34 cellular contexts compared by ENCODE assay signal in genomic region chr12:38118632-38119031, GRCh38.
"Had no signal": no experiment of that assay in that cellular context is flagged by ENCODE, and none has a peak within 500 bp of the region (broad histone marks: within the 10 kb centered on the region; RNA-seq: fewer than 3 reads in every experiment).

No MANE protein-coding gene starts in this region.

- FAIRE-seq: colon, endothelial cell of umbilical vein had no signal

- ATAC-seq: activated CD4-positive, alpha-beta T cell treated with anti-CD3 and anti-CD28 coated beads for 36 hours; activated CD8-positive, alpha-beta memory T cell treated with anti-CD3 and anti-CD28 coated beads, Interleukin-2, amount 10 ng/mL, durations not matched to agents 7 days and 5 days; activated CD8-positive, alpha-beta T cell treated with anti-CD3 and anti-CD28 coated beads, Interleukin-2, amount 10 ng/mL, durations not matched to agents 7 days and 5 days; activated naive CD8-positive, alpha-beta T cell treated with anti-CD3 and anti-CD28 coated beads, Interleukin-2, amount 50 U/mL, for 24 hours; body of pancreas; effector memory CD8-positive, alpha-beta T cell; gastroesophageal sphincter; heart left ventricle had no signal

- H3K4me1 ChIP-seq: adrenal gland, esophagus squamous epithelium, gastroesophageal sphincter, heart left ventricle had no signal

- H3K4me3 Mint-ChIP-seq: activated CD4-positive, alpha-beta memory T cell treated with anti-CD3 and anti-CD28 coated beads for 36 hours; activated CD4-positive, alpha-beta T cell treated with anti-CD3 and anti-CD28 coated beads for 36 hours; activated CD4-positive, alpha-beta T cell treated with anti-CD3 and anti-CD28 coated beads, Interleukin-2, amount 10 ng/mL, durations not matched to agents 24 days and 14 days; activated CD8-positive, alpha-beta memory T cell treated with anti-CD3 and anti-CD28 coated beads, Interleukin-2, amount 10 ng/mL, durations not matched to agents 7 days and 5 days; activated CD8-positive, alpha-beta T cell treated with anti-CD3 and anti-CD28 coated beads, Interleukin-2, amount 10 ng/mL, durations not matched to agents 7 days and 5 days; activated naive CD4-positive, alpha-beta T cell treated with anti-CD3 and anti-CD28 coated beads for 36 hours; activated naive CD4-positive, alpha-beta T cell treated with anti-CD3 and anti-CD28 coated beads, Interleukin-2, amount 50 U/mL, for 24 hours; activated naive CD8-positive, alpha-beta T cell treated with anti-CD3 and anti-CD28 coated beads for 36 hours; activated naive CD8-positive, alpha-beta T cell treated with anti-CD3 and anti-CD28 coated beads, Interleukin-2, amount 50 U/mL, for 24 hours; activated T-helper 1 cell treated with anti-CD3 and anti-CD28 coated beads, Interleukin-12 subunit alpha, Interleukin-12 subunit beta, Interleukin-2, Interleukin-4 antibody, amounts not matched to agents 30 ng/mL and 10 ng/mL and 1 ng/mL, durations not matched to agents 14 hours and 24 hours and 36 hours; effector memory CD8-positive, alpha-beta T cell had no signal

- DNase-seq: activated CD4-positive, alpha-beta memory T cell treated with anti-CD3 and anti-CD28 coated beads for 36 hours; activated CD4-positive, alpha-beta T cell treated with anti-CD3 and anti-CD28 coated beads for 36 hours; activated CD4-positive, alpha-beta T cell treated with anti-CD3 and anti-CD28 coated beads, Interleukin-2, amount 10 ng/mL, durations not matched to agents 24 days and 14 days; activated CD4-positive, CD25-positive, alpha-beta regulatory T cell; activated CD4-positive, CD25-positive, alpha-beta regulatory T cell treated with anti-CD3 and anti-CD28 coated beads, Interleukin-2, amount 50 U/mL, for 72 hours; activated CD8-positive, alpha-beta memory T cell treated with anti-CD3 and anti-CD28 coated beads, Interleukin-2, amount 10 ng/mL, durations not matched to agents 7 days and 5 days; activated CD8-positive, alpha-beta memory T cell treated with anti-CD3 and anti-CD28 coated beads, Interleukin-2, amount 50 U/mL, for 4 hours; activated CD8-positive, alpha-beta T cell treated with anti-CD3 and anti-CD28 coated beads, Interleukin-2, amount 10 ng/mL, durations not matched to agents 7 days and 5 days; activated effector memory CD4-positive, alpha-beta T cell treated with anti-CD3 and anti-CD28 coated beads, Interleukin-2, amount 50 U/mL, for 16 hours; activated naive CD4-positive, alpha-beta T cell treated with anti-CD3 and anti-CD28 coated beads for 36 hours; activated naive CD8-positive, alpha-beta T cell treated with anti-CD3 and anti-CD28 coated beads for 36 hours; activated naive CD8-positive, alpha-beta T cell treated with anti-CD3 and anti-CD28 coated beads, Interleukin-2, amount 50 U/mL, for 24 hours; activated T-cell treated with anti-CD3 and anti-CD28 coated beads, Interleukin-2, amount 50 U/mL, for 1 hour; activated T-cell treated with anti-CD3 and anti-CD28 coated beads, Interleukin-2, amount 50 U/mL, for 48 hours; adrenal gland; amygdala; aorta; body of pancreas; caudate nucleus; cortex of kidney; dermis blood vessel endothelial cell; effector CD4-positive, alpha-beta T cell; effector memory CD8-positive, alpha-beta T cell; esophagus squamous epithelium; foreskin melanocyte; heart left ventricle; T-helper 2 cell had no signal

- H3K4me1 Mint-ChIP-seq: activated CD4-positive, alpha-beta T cell treated with anti-CD3 and anti-CD28 coated beads for 36 hours; activated CD4-positive, alpha-beta T cell treated with anti-CD3 and anti-CD28 coated beads, Interleukin-2, amount 10 ng/mL, durations not matched to agents 24 days and 14 days; activated CD8-positive, alpha-beta memory T cell treated with anti-CD3 and anti-CD28 coated beads, Interleukin-2, amount 10 ng/mL, durations not matched to agents 7 days and 5 days; activated naive CD4-positive, alpha-beta T cell treated with anti-CD3 and anti-CD28 coated beads, Interleukin-2, amount 50 U/mL, for 24 hours; activated naive CD8-positive, alpha-beta T cell treated with anti-CD3 and anti-CD28 coated beads for 36 hours; activated naive CD8-positive, alpha-beta T cell treated with anti-CD3 and anti-CD28 coated beads, Interleukin-2, amount 50 U/mL, for 24 hours had no signal

- H3K9me3 Mint-ChIP-seq: activated naive CD4-positive, alpha-beta T cell treated with anti-CD3 and anti-CD28 coated beads, Interleukin-2, amount 50 U/mL, for 24 hours; activated naive CD8-positive, alpha-beta T cell treated with anti-CD3 and anti-CD28 coated beads for 36 hours had no signal

- H3K27me3 Mint-ChIP-seq: activated CD4-positive, alpha-beta T cell treated with anti-CD3 and anti-CD28 coated beads for 36 hours; activated CD4-positive, alpha-beta T cell treated with anti-CD3 and anti-CD28 coated beads, Interleukin-2, amount 10 ng/mL, durations not matched to agents 24 days and 14 days; activated CD8-positive, alpha-beta memory T cell treated with anti-CD3 and anti-CD28 coated beads, Interleukin-2, amount 10 ng/mL, durations not matched to agents 7 days and 5 days; activated naive CD8-positive, alpha-beta T cell treated with anti-CD3 and anti-CD28 coated beads for 36 hours; activated naive CD8-positive, alpha-beta T cell treated with anti-CD3 and anti-CD28 coated beads, Interleukin-2, amount 50 U/mL, for 24 hours had no signal

- H3K27ac ChIP-seq: adrenal gland, body of pancreas, epithelial cell of prostate, esophagus squamous epithelium, gastroesophageal sphincter, heart left ventricle had no signal

- H3K36me3 Mint-ChIP-seq: activated CD4-positive, alpha-beta memory T cell treated with anti-CD3 and anti-CD28 coated beads for 36 hours; activated CD8-positive, alpha-beta memory T cell treated with anti-CD3 and anti-CD28 coated beads, Interleukin-2, amount 10 ng/mL, durations not matched to agents 7 days and 5 days; activated naive CD4-positive, alpha-beta T cell treated with anti-CD3 and anti-CD28 coated beads, Interleukin-2, amount 50 U/mL, for 24 hours; activated naive CD8-positive, alpha-beta T cell treated with anti-CD3 and anti-CD28 coated beads for 36 hours had no signal

- H3K27ac Mint-ChIP-seq: activated CD4-positive, alpha-beta memory T cell treated with anti-CD3 and anti-CD28 coated beads for 36 hours; activated CD4-positive, alpha-beta T cell treated with anti-CD3 and anti-CD28 coated beads for 36 hours; activated CD4-positive, alpha-beta T cell treated with anti-CD3 and anti-CD28 coated beads, Interleukin-2, amount 10 ng/mL, durations not matched to agents 24 days and 14 days; activated CD8-positive, alpha-beta memory T cell treated with anti-CD3 and anti-CD28 coated beads, Interleukin-2, amount 10 ng/mL, durations not matched to agents 7 days and 5 days; activated CD8-positive, alpha-beta T cell treated with anti-CD3 and anti-CD28 coated beads, Interleukin-2, amount 10 ng/mL, durations not matched to agents 7 days and 5 days; activated naive CD4-positive, alpha-beta T cell treated with anti-CD3 and anti-CD28 coated beads for 36 hours; activated naive CD4-positive, alpha-beta T cell treated with anti-CD3 and anti-CD28 coated beads, Interleukin-2, amount 50 U/mL, for 24 hours; activated naive CD8-positive, alpha-beta T cell treated with anti-CD3 and anti-CD28 coated beads for 36 hours; activated naive CD8-positive, alpha-beta T cell treated with anti-CD3 and anti-CD28 coated beads, Interleukin-2, amount 50 U/mL, for 24 hours; activated T-helper 1 cell treated with anti-CD3 and anti-CD28 coated beads, Interleukin-12 subunit alpha, Interleukin-12 subunit beta, Interleukin-2, Interleukin-4 antibody, amounts not matched to agents 30 ng/mL and 10 ng/mL and 1 ng/mL, durations not matched to agents 14 hours and 24 hours and 36 hours; activated T-helper 2 cell treated with anti-CD3 and anti-CD28 coated beads, Interferon-gamma antibody, Interleukin-2, Interleukin-4, amounts not matched to agents 10 μg/mL and 5 μg/mL and 100 μg/mL, durations not matched to agents 14 hours and 24 hours and 36 hours; effector memory CD8-positive, alpha-beta T cell had no signal

- H3K9me3 ChIP-seq: adrenal gland, body of pancreas, esophagus squamous epithelium, gastroesophageal sphincter had no signal

- H3K36me3 ChIP-seq: adrenal gland, esophagus squamous epithelium, gastroesophageal sphincter, heart left ventricle had no signal

- H3K4me3 ChIP-seq: adrenal gland, body of pancreas, esophagus squamous epithelium, gastroesophageal sphincter, heart left ventricle had no signal

- H3K27me3 ChIP-seq: adrenal gland, body of pancreas, esophagus squamous epithelium, gastroesophageal sphincter, heart left ventricle had no signal
